ENCODE assay signal across 8 cellular contexts in the genomic region with DNA sequence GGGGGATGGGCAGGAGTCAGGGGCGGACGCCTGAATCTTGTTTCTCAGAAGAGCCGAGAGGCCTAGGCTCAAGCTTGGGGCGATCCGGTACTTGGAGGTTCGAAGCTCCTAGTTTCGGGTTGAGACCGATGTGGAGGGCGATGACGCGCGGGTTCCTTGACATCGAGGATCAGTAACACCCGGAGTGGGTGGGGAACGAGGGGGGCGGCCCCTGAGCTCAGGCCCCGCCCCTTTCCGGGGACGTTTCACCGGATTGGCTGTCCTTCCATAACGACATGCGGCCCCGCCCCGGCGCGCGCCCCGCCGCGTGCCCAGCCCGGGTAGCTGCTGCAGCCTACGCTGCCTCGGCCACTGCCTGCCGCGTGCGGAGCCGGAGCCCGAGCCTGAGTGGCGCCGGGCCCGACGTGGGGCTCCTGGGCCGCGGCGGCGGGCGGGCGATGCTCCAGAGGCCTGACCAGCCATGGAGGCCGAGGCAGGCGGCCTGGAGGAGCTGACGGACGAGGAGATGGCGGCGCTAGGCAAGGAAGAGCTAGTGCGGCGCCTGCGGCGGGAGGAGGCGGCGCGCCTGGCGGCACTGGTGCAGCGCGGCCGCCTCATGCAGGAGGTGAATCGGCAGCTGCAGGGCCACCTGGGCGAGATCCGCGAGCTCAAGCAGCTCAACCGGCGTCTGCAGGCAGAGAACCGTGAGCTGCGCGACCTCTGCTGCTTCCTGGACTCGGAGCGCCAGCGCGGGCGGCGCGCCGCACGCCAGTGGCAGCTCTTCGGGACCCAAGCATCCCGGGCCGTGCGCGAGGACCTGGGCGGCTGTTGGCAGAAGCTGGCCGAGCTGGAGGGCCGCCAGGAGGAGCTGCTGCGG. TPM values are rescaled to one million over a fixed set of nuclear protein-coding genes. Genes with fewer than 3 reads are reported as not detected.
DNase-seq lines count a peak whose midpoint lies in the region; ATAC-seq and TF ChIP-seq lines count a peak whose summit lies in the region.

A gene (plus strand): TSS at position 350 of the 856 bp plus-strand sequence. CDS start 111 bp downstream, at position 461.

- H3K27ac ChIP-seq in angular gyrus (ENCODE audit: low read depth, low read length) (peak within 1 kb of the TSS; percentile 80), urinary bladder (ENCODE audit: low read depth) (peak within 1 kb of the TSS; percentile 90)

- under 1% methylated on average over 92 of the region's 92 CpGs for WGBS in urinary bladder

- intact Hi-C loops in T-helper 2 cell treated with Interferon-gamma antibody and Interleukin-4, amounts not matched to agents 100 ng/mL and 5 ng/mL, for 36 hours (cut with micrococcal nuclease) = loop anchor here (1.0 to 10.0 kb wide), 3 partner anchors 10 to 106 kb away; a partner anchor contains a TSS
- intact Hi-C loops in left ventricle myocardium superior (cut with micrococcal nuclease) = no loop called here

- no peaks in the 10 kb centered on the region for H3K4me1 ChIP-seq in urinary bladder (ENCODE audit: insufficient read depth)

- ATAC-seq in HG02938 (IDR thresholded peaks at IDR 0.05; ENCODE audit: unreplicated experiment) (peak; percentile 37), left ventricle myocardium superior (peak; percentile 81)

- H3K36me3 ChIP-seq in urinary bladder (ENCODE audit: insufficient read depth) = no peaks in the 10 kb centered on the region

- peak; percentile 99 for TF ChIP-seq POLR2A in GM15510 (IDR thresholded peaks at IDR 0.05; ENCODE audit: borderline replicate concordance, extremely low read depth, insufficient read length)

- peak; percentile 91 for DNase-seq in NCI-H2029 (lab: John Stamatoyannopoulos, UW)
- peak; percentile 100 for DNase-seq in left ventricle myocardium superior
- peak; percentile 78 for DNase-seq in pulmonary artery endothelial cell (ENCODE audit: low read depth, low spot score)

- peak within 1 kb of the TSS; percentile 61 for H3K4me3 ChIP-seq in urinary bladder (ENCODE audit: low read depth, low read length)

RNA-seq across cellular contexts. Expression of the gene that starts here (rescaled TPM):
- total RNA-seq in T-helper 2 cell treated with Interferon-gamma antibody and Interleukin-4, amounts not matched to agents 100 ng/mL and 5 ng/mL, for 36 hours = 45.2 and 47.0 TPM in 2 replicates
- 30.0 TPM for total RNA-seq in left ventricle myocardium superior
- 105 and 129 TPM in 2 replicates for total RNA-seq in pulmonary artery endothelial cell
- total RNA-seq in urinary bladder = 6.9 TPM
- polyA plus RNA-seq in urinary bladder = 84.1 TPM

Comparison
In these comparisons a context has a peak if more than half of its experiments do, and no peak if none do; other contexts are left out.
1. Peak in every context shown above with its lines: DNase-seq, ATAC-seq, H3K4me3 ChIP-seq and H3K27ac ChIP-seq.